In the genomic region with DNA sequence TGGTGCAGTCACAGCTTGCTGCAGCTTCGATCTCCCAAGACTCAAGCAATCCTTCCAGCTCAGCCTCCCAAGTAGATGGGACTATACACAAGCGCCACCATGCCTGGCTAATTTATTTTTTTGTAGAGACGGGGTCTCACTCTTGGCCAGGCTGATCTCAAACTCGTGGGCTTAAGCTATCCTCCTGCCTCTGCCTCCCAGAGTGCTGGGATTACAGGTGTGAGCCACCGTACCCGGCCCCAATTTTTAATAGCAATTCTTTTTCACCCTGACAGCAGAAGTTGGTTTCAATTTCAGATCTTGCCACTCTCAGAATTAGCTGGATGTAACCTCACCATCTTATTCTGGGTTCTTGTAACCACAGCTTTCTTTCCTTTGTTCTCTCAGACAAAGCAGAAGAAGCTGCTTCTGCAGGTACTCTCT, we compare ENCODE assay signal across 10 cellular contexts.
DNase-seq lines count a peak whose midpoint lies in the region; ATAC-seq and TF ChIP-seq lines count a peak whose summit lies in the region.
"Had no signal": no experiment of that assay in that cellular context is flagged by ENCODE, and none has a peak within 500 bp of the region (broad histone marks: within the 10 kb centered on the region; RNA-seq: fewer than 3 reads in every experiment).

No MANE protein-coding gene starts in this region.

- H3K36me3 Mint-ChIP-seq in activated T-cell treated with anti-CD3 and anti-CD28 coated beads, Interleukin-2, amount 50 U/mL, for 4 hours (ENCODE audit: insufficient read depth) = no peaks in the 10 kb centered on the region
- no peaks in the 10 kb centered on the region for H3K36me3 Mint-ChIP-seq in stimulated activated effector memory CD8-positive, alpha-beta T cell treated with anti-CD3 and anti-CD28 coated beads, Interleukin-12 subunit alpha, Interleukin-12 subunit beta, amount 100 ng/mL, for 72 hours

- peak overlapping the region; percentile 6 for H3K4me3 Mint-ChIP-seq in activated T-cell treated with anti-CD3 and anti-CD28 coated beads, Interleukin-2, amount 50 U/mL, for 4 hours
- no peak overlapping the region for H3K4me3 Mint-ChIP-seq in stimulated activated effector memory CD8-positive, alpha-beta T cell treated with anti-CD3 and anti-CD28 coated beads, Interleukin-12 subunit alpha, Interleukin-12 subunit beta, amount 100 ng/mL, for 72 hours

- H3K4me1 ChIP-seq in hepatocyte (ENCODE audit: insufficient read depth) = peaks cover 33% of the 10 kb centered on the region
- H3K4me1 ChIP-seq: uterus had no signal

- no peak overlapping the region for H3K4me3 ChIP-seq in hepatocyte
- H3K4me3 ChIP-seq: uterus had no signal

- H3K27ac Mint-ChIP-seq in stimulated activated effector memory CD8-positive, alpha-beta T cell treated with anti-CD3 and anti-CD28 coated beads, Interleukin-12 subunit alpha, Interleukin-12 subunit beta, amount 100 ng/mL, for 72 hours = no peak overlapping the region

- no peaks in the 10 kb centered on the region for H3K27me3 ChIP-seq in hepatocyte
- H3K27me3 ChIP-seq: uterus had no signal

- H3K27ac ChIP-seq in hepatocyte = no peak overlapping the region
- H3K27ac ChIP-seq: uterus had no signal

- no peak for TF ChIP-seq CTCF in hepatocyte (IDR thresholded peaks at IDR 0.05; ENCODE audit: poor library complexity)

- H3K9me3 Mint-ChIP-seq in activated T-cell treated with anti-CD3 and anti-CD28 coated beads, Interleukin-2, amount 50 U/mL, for 4 hours = no peaks in the 10 kb centered on the region
- H3K9me3 Mint-ChIP-seq in stimulated activated effector memory CD8-positive, alpha-beta T cell treated with anti-CD3 and anti-CD28 coated beads, Interleukin-12 subunit alpha, Interleukin-12 subunit beta, amount 100 ng/mL, for 72 hours = no peaks in the 10 kb centered on the region

- no peak overlapping the region for H2AFZ ChIP-seq in hepatocyte

- H3K4me2 ChIP-seq in hepatocyte = no peak overlapping the region

- no peaks in the 10 kb centered on the region for H3K36me3 ChIP-seq in hepatocyte (replicated peaks; ENCODE audit: insufficient read depth, low read depth)
- H3K36me3 ChIP-seq: uterus had no signal

- H3K79me2 ChIP-seq in hepatocyte = peaks cover 59% of the 10 kb centered on the region

- H3K4me1 Mint-ChIP-seq in activated T-cell treated with anti-CD3 and anti-CD28 coated beads, Interleukin-2, amount 50 U/mL, for 4 hours (ENCODE audit: low read depth) = peaks cover 10% of the 10 kb centered on the region
- peaks cover 14% of the 10 kb centered on the region for H3K4me1 Mint-ChIP-seq in stimulated activated effector memory CD8-positive, alpha-beta T cell treated with anti-CD3 and anti-CD28 coated beads, Interleukin-12 subunit alpha, Interleukin-12 subunit beta, amount 100 ng/mL, for 72 hours

- WGBS in hepatocyte (ENCODE audit: low lambda C conversion rate, missing lambda C conversion rate) = 100% methylated on average over 6 of the region's 6 CpGs

- no peak for DNase-seq in activated T-cell treated with anti-CD3 and anti-CD28 coated beads, Interleukin-2, amount 50 U/mL, for 4 hours
- no peak for DNase-seq in activated T-cell treated with anti-CD3 and anti-CD28 coated beads, Interleukin-2, amount 50 U/mL, for 1 hour
- DNase-seq in stimulated activated effector memory CD8-positive, alpha-beta T cell treated with anti-CD3 and anti-CD28 coated beads, Interleukin-12 subunit alpha, Interleukin-12 subunit beta, amount 100 ng/mL, for 72 hours (ENCODE audit: low spot score in 2 of 2) = no peak
- no peak for DNase-seq in NK-92 treated with Interleukin-12 subunit alpha and Interleukin-12 subunit beta, amount 100 ng/mL, for 24 hours (lab: John Stamatoyannopoulos, UW)
- DNase-seq in hepatocyte (ENCODE audit: low spot score) (no peak), DMS53 treated with DMSO at 0.1 percent for 48 hours (lab: John Stamatoyannopoulos, UW; ENCODE audit: unreplicated experiment) (no peak)
- DNase-seq: NCI-H1694, uterus had no signal

- ATAC-seq in activated T-cell treated with anti-CD3 and anti-CD28 coated beads, Interleukin-2, amount 50 U/mL, for 4 hours = peak; percentile 93 to 94
- ATAC-seq in GM21717 (IDR thresholded peaks at IDR 0.05; ENCODE audit: unreplicated experiment) (peak; percentile 94), HG03378 (IDR thresholded peaks at IDR 0.05; ENCODE audit: unreplicated experiment) (peak; percentile 80)
- peak; percentile 91 for ATAC-seq in stimulated activated effector memory CD8-positive, alpha-beta T cell treated with anti-CD3 and anti-CD28 coated beads, Interleukin-12 subunit alpha, Interleukin-12 subunit beta, amount 100 ng/mL, for 72 hours

- H4K20me1 ChIP-seq in hepatocyte (ENCODE audit: insufficient read depth, poor library complexity, severe bottlenecking) = no peaks in the 10 kb centered on the region

- H3K9me2 ChIP-seq in hepatocyte (replicated peaks; ENCODE audit: insufficient read depth) = no peaks in the 10 kb centered on the region

- no peaks in the 10 kb centered on the region for H3K9me3 ChIP-seq in hepatocyte (ENCODE audit: low read depth)
- H3K9me3 ChIP-seq: uterus had no signal

- H3K27me3 Mint-ChIP-seq in activated T-cell treated with anti-CD3 and anti-CD28 coated beads, Interleukin-2, amount 50 U/mL, for 4 hours (ENCODE audit: low read depth) = peaks cover 2% of the 10 kb centered on the region
